Comparison of ENCODE assay signal across 1 cellular context in the genomic region with DNA sequence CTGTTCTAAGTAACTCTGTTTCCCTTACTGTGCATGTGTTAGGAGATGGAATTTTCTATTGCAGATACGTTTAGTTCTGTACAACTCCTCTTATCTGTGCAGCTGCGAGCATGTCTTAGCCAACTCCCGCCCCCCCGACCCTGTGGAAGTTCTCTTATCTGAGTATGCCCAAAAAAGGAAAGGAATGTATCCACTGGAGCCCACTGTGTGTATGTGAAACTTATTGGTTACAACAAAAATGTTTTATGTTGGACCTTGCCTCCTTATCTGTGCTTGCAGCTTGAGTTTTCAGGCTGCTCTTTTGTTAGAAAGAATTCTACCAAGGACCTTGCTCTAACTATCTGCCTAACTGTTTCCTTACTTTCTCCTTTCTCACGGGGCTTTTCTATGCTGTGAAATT.
TF ChIP-seq lines count a peak whose summit lies in the region.

No MANE protein-coding gene starts in this region.

TF ChIP-seq in K562, 482 proteins besides CTCF, POLR2A, EP300 and RAD21:
- TF ChIP-seq HEY1 (CRISPR knock-in tag; IDR thresholded peaks at IDR 0.05; ENCODE audit: borderline replicate concordance) (no peak), ZKSCAN8 (CRISPR knock-in tag; IDR thresholded peaks at IDR 0.05) (peak; percentile 86), VEZF1 (CRISPR knock-in tag; IDR thresholded peaks at IDR 0.05) (peak; percentile 47), SRF (CRISPR knock-in tag; IDR thresholded peaks at IDR 0.05) (peak; percentile 63 to 68; a peak in 2 of 4 replicates), TBL1XR1 (IDR thresholded peaks at IDR 0.05; ENCODE audit: low read length in 2 of 2) (no peak)
- TF ChIP-seq, protein P1, sequence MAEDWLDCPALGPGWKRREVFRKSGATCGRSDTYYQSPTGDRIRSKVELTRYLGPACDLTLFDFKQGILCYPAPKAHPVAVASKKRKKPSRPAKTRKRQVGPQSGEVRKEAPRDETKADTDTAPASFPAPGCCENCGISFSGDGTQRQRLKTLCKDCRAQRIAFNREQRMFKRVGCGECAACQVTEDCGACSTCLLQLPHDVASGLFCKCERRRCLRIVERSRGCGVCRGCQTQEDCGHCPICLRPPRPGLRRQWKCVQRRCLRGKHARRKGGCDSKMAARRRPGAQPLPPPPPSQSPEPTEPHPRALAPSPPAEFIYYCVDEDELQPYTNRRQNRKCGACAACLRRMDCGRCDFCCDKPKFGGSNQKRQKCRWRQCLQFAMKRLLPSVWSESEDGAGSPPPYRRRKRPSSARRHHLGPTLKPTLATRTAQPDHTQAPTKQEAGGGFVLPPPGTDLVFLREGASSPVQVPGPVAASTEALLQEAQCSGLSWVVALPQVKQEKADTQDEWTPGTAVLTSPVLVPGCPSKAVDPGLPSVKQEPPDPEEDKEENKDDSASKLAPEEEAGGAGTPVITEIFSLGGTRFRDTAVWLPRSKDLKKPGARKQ (CRISPR knock-in tag; IDR thresholded peaks at IDR 0.05): no peak
TF ChIP-seq in K562: peak in this region for 3.
